23 cellular contexts compared by ENCODE assay signal in genomic region chr14:22118894-22119477, GRCh38.
DNase-seq lines count a peak whose midpoint lies in the region; ATAC-seq, FAIRE-seq and TF ChIP-seq lines count a peak whose summit lies in the region.
"Had no signal": no experiment of that assay in that cellular context is flagged by ENCODE, and none has a peak within 500 bp of the region (broad histone marks: within the 10 kb centered on the region; RNA-seq: fewer than 3 reads in every experiment).

No MANE protein-coding gene starts in this region.

- H3K36me3 Mint-ChIP-seq in activated CD8-positive, alpha-beta memory T cell treated with anti-CD3 and anti-CD28 coated beads, Interleukin-2, amount 10 ng/mL, durations not matched to agents 7 days and 5 days = no peaks in the 10 kb centered on the region
- H3K36me3 Mint-ChIP-seq in T-cell = no peaks in the 10 kb centered on the region
- H3K36me3 Mint-ChIP-seq: natural killer cell had no signal

- no peaks in the 10 kb centered on the region for H3K27me3 ChIP-seq in brain microvascular endothelial cell (replicated peaks)
- H3K27me3 ChIP-seq: SJCRH30, testis had no signal

- in situ Hi-C loops in brain microvascular endothelial cell (cut with HindIII; ENCODE audit: low pct_ligation_motif_present, low sequenced_read_pairs) = no loop called here

- TF ChIP-seq CTCF in brain microvascular endothelial cell (IDR thresholded peaks at IDR 0.05; ENCODE audit: low read depth, low read length, missing control alignments) = no peak

- TF ChIP-seq POLR2A in H54 (IDR thresholded peaks at IDR 0.05; ENCODE audit: low read depth, low read length) = no peak

- no peaks in the 10 kb centered on the region for H3K9me3 Mint-ChIP-seq in activated CD8-positive, alpha-beta memory T cell treated with anti-CD3 and anti-CD28 coated beads, Interleukin-2, amount 10 ng/mL, durations not matched to agents 7 days and 5 days (ENCODE audit: low read depth)
- no peaks in the 10 kb centered on the region for H3K9me3 Mint-ChIP-seq in T-cell
- H3K9me3 Mint-ChIP-seq: activated T-cell treated with anti-CD3 and anti-CD28 coated beads, Interleukin-2, amount 50 U/mL, for 4 hours; natural killer cell had no signal

- H3K27ac ChIP-seq in brain microvascular endothelial cell = no peak overlapping the region
- H3K27ac ChIP-seq: A549, SJCRH30, skin epidermis, testis had no signal

- peak overlapping the region; percentile 52 for H3K27ac Mint-ChIP-seq in activated CD8-positive, alpha-beta memory T cell treated with anti-CD3 and anti-CD28 coated beads, Interleukin-2, amount 10 ng/mL, durations not matched to agents 7 days and 5 days
- peak overlapping the region; percentile 49 to 79 for H3K27ac Mint-ChIP-seq in T-cell
- H3K27ac Mint-ChIP-seq: natural killer cell had no signal

- FAIRE-seq in H54 (lab: Jason Lieb, UNC) = no peak
- FAIRE-seq: A549, keratinocyte had no signal

- POLR2A ChIA-PET in T-cell (lab: Charles Lee) = no interaction called here

- H3K4me3 ChIP-seq in brain microvascular endothelial cell (ENCODE audit: low read depth, low read length) = no peak overlapping the region
- no peak overlapping the region for H3K4me3 ChIP-seq in skeletal muscle cell (ENCODE audit: low read depth, low read length)
- H3K4me3 ChIP-seq: A549, SJCRH30, skin epidermis, testis had no signal

- no peaks in the 10 kb centered on the region for H3K27me3 Mint-ChIP-seq in activated CD8-positive, alpha-beta memory T cell treated with anti-CD3 and anti-CD28 coated beads, Interleukin-2, amount 10 ng/mL, durations not matched to agents 7 days and 5 days
- H3K27me3 Mint-ChIP-seq in T-cell = no peaks in the 10 kb centered on the region

- H3K4me3 Mint-ChIP-seq in activated CD8-positive, alpha-beta memory T cell treated with anti-CD3 and anti-CD28 coated beads, Interleukin-2, amount 10 ng/mL, durations not matched to agents 7 days and 5 days = peak overlapping the region; percentile 45
- H3K4me3 Mint-ChIP-seq in T-cell = peak overlapping the region; percentile 54 to 63 (median 60)
- H3K4me3 Mint-ChIP-seq: activated T-cell treated with anti-CD3 and anti-CD28 coated beads, Interleukin-2, amount 50 U/mL, for 4 hours; natural killer cell had no signal

- DNase-seq in activated CD8-positive, alpha-beta memory T cell treated with anti-CD3 and anti-CD28 coated beads, Interleukin-2, amount 10 ng/mL, durations not matched to agents 7 days and 5 days = no peak
- DNase-seq in activated CD8-positive, alpha-beta memory T cell treated with anti-CD3 and anti-CD28 coated beads, Interleukin-2, amount 50 U/mL, for 48 hours = no peak
- DNase-seq in T-cell (no peak), brain microvascular endothelial cell (peak; percentile 53), skeletal muscle cell (ENCODE audit: low read depth) (peak; percentile 3), H54 (ENCODE audit: insufficient read length, low spot score) (no peak)
- DNase-seq: activated T-cell treated with anti-CD3 and anti-CD28 coated beads, Interleukin-2, amount 50 U/mL, for 4 hours; anterior cingulate cortex; C1 segment of cervical spinal cord; DMS53; natural killer cell; NCI-H1417 treated with DMSO at 0.1 percent for 48 hours; NCI-H82; PC-3; SJCRH30; stimulated activated CD4-positive, alpha-beta T cell treated with anti-CD3 and anti-CD28 coated beads, Interleukin-4, amount 100 ng/mL, for 4 hours; T-helper 9 cell; testis had no signal

- ATAC-seq in activated CD8-positive, alpha-beta memory T cell treated with anti-CD3 and anti-CD28 coated beads, Interleukin-2, amount 10 ng/mL, durations not matched to agents 7 days and 5 days = no peak
- ATAC-seq in T-cell (replicated peaks in 1 of 4) (peak in 1 of 4 experiments; percentile 40), HG02840 (IDR thresholded peaks at IDR 0.05; ENCODE audit: low FRiP score, unreplicated experiment) (no peak), GM21786 (IDR thresholded peaks at IDR 0.05; ENCODE audit: unreplicated experiment) (no peak)
- ATAC-seq: A549; activated T-cell treated with anti-CD3 and anti-CD28 coated beads, Interleukin-2, amount 50 U/mL, for 4 hours; natural killer cell; PC-3 had no signal

- CTCF ChIA-PET in activated CD8-positive, alpha-beta memory T cell treated with anti-CD3 and anti-CD28 coated beads, Interleukin-2, amount 10 ng/mL, durations not matched to agents 7 days and 5 days (lab: Charles Lee) = interaction anchor here (0.6 kb wide), 1 partner anchor 828 kb away, joined by 3 read pairs; no protein-coding TSS in a partner anchor
- CTCF ChIA-PET in T-cell (lab: Charles Lee) = interaction anchor here in 1 of 2 donors (1.0 kb wide), 1 partner anchor 12 kb away, joined by 4 read pairs; no protein-coding TSS in a partner anchor

- H3K36me3 ChIP-seq in brain microvascular endothelial cell (replicated peaks) = no peaks in the 10 kb centered on the region
- H3K36me3 ChIP-seq: SJCRH30 had no signal

- H3K4me1 Mint-ChIP-seq in activated CD8-positive, alpha-beta memory T cell treated with anti-CD3 and anti-CD28 coated beads, Interleukin-2, amount 10 ng/mL, durations not matched to agents 7 days and 5 days = peaks cover 13% of the 10 kb centered on the region
- H3K4me1 Mint-ChIP-seq in T-cell = peaks cover 14 to 21% (median 18%) of the 10 kb centered on the region in 3 donors
- H3K4me1 Mint-ChIP-seq: natural killer cell had no signal

Comparison
In these comparisons a context has a peak if more than half of its experiments do, and no peak if none do; other contexts are left out.
1. DNase-seq: peak in brain microvascular endothelial cell (single experiment) and skeletal muscle cell (single experiment); none in activated CD8-positive, alpha-beta memory T cell treated with anti-CD3 and anti-CD28 coated beads, Interleukin-2, amount 10 ng/mL, durations not matched to agents 7 days and 5 days (single experiment), activated CD8-positive, alpha-beta memory T cell treated with anti-CD3 and anti-CD28 coated beads, Interleukin-2, amount 50 U/mL, for 48 hours (single experiment), T-cell (0 of 34) and H54 (single experiment).